In the genomic region with DNA sequence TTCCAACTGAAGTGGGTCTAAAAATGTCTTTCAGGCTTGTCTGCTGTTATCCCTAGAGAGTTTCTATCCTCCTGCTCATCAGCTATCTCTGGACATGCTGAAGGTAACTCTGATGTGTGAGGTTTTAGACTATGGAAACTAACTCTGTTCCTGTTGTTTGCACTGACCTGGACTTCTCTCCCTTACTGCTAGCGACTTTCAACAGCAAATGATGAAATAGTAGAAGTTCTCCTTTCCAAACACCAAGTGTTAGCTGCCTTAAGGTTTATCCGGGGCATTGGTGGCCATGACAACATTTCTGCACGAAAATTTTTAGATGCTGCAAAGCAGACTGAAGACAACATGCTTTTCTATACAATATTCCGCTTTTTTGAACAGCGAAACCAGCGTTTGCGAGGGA, we compare ENCODE assay signal across 17 cellular contexts. TPM values are rescaled to one million over a fixed set of nuclear protein-coding genes. Genes with fewer than 3 reads are reported as not detected.
DNase-seq lines count a peak whose midpoint lies in the region; ATAC-seq and TF ChIP-seq lines count a peak whose summit lies in the region.
"Had no signal": no experiment of that assay in that cellular context is flagged by ENCODE, and none has a peak within 500 bp of the region (broad histone marks: within the 10 kb centered on the region; RNA-seq: fewer than 3 reads in every experiment).

No MANE protein-coding gene starts in this region.

- ATAC-seq in RWPE2 (ENCODE audit: low read depth) (no peak), GM21528 (IDR thresholded peaks at IDR 0.05; ENCODE audit: low FRiP score, unreplicated experiment) (no peak), left colon (no peak)
- ATAC-seq in stimulated activated naive B cell treated with anti-CD40 and anti-IgM and Interleukin-4, amounts not matched to agents 10 μg/mL and 1 μg/mL and 100 μg/mL, for 72 hours (replicated peaks), result no peak

- no peaks in the 10 kb centered on the region for H3K9me3 Mint-ChIP-seq in activated naive CD4-positive, alpha-beta T cell treated with anti-CD3 and anti-CD28 coated beads for 36 hours
- no peaks in the 10 kb centered on the region for H3K9me3 Mint-ChIP-seq in stimulated activated naive B cell treated with anti-CD40 and anti-IgM and Interleukin-4, amounts not matched to agents 10 μg/mL and 1 μg/mL and 100 μg/mL, for 72 hours
- H3K9me3 Mint-ChIP-seq: neural crest cell had no signal

- peaks cover 11% of the 10 kb centered on the region for H3K4me1 ChIP-seq in RWPE2 (ENCODE audit: insufficient read depth, poor library complexity, severe bottlenecking)
- H3K4me1 ChIP-seq: testis had no signal

- no peaks in the 10 kb centered on the region for H3K27me3 ChIP-seq in RWPE2 (ENCODE audit: insufficient read depth, poor library complexity, severe bottlenecking)
- H3K27me3 ChIP-seq: foreskin keratinocyte, testis had no signal

- H3K9me3 ChIP-seq in RWPE2 (ENCODE audit: severe bottlenecking), result no peaks in the 10 kb centered on the region
- H3K9me3 ChIP-seq: testis had no signal

- no peak for DNase-seq in activated naive CD4-positive, alpha-beta T cell treated with anti-CD3 and anti-CD28 coated beads for 36 hours
- no peak for DNase-seq in activated naive CD4-positive, alpha-beta T cell treated with anti-CD3 and anti-CD28 coated beads, Interleukin-2, amount 50 U/mL, for 16 hours
- DNase-seq in RWPE2 (ENCODE audit: low spot score) (no peak), epithelial cell of prostate (ENCODE audit: low read depth, low spot score) (no peak), NCI-H748 treated with DMSO at 0.1 percent for 48 hours (lab: John Stamatoyannopoulos, UW) (no peak), left colon (no peak)
- DNase-seq in stimulated activated naive B cell treated with anti-CD40 and anti-IgM and Interleukin-4, amounts not matched to agents 10 μg/mL and 1 μg/mL and 100 μg/mL, for 72 hours, result no peak
- DNase-seq: caudate nucleus; effector CD8-positive, alpha-beta T cell; NCI-H2081; NCI-H82; SHP77; testis had no signal

- H3K27ac ChIP-seq in RWPE2 (ENCODE audit: poor library complexity, severe bottlenecking), result peak overlapping the region; percentile 52
- H3K27ac ChIP-seq in epithelial cell of prostate, result peak overlapping the region; percentile 65
- H3K27ac ChIP-seq: foreskin keratinocyte, testis had no signal

- no peak overlapping the region for H3K4me3 ChIP-seq in RWPE2 (ENCODE audit: severe bottlenecking)
- H3K4me3 ChIP-seq: lung, testis had no signal

- H3K4me3 Mint-ChIP-seq in activated naive CD4-positive, alpha-beta T cell treated with anti-CD3 and anti-CD28 coated beads for 36 hours, result no peak overlapping the region
- H3K4me3 Mint-ChIP-seq in stimulated activated naive B cell treated with anti-CD40 and anti-IgM and Interleukin-4, amounts not matched to agents 10 μg/mL and 1 μg/mL and 100 μg/mL, for 72 hours, result no peak overlapping the region
- H3K4me3 Mint-ChIP-seq: neural crest cell had no signal

- CTCF ChIA-PET in activated naive CD4-positive, alpha-beta T cell treated with anti-CD3 and anti-CD28 coated beads for 36 hours (lab: Charles Lee), result no interaction called here

- no peak for TF ChIP-seq CTCF in RWPE2 (IDR thresholded peaks at IDR 0.05; ENCODE audit: poor library complexity, severe bottlenecking)

- H3K27ac Mint-ChIP-seq in activated naive CD4-positive, alpha-beta T cell treated with anti-CD3 and anti-CD28 coated beads for 36 hours, result peak overlapping the region; percentile 20
- H3K27ac Mint-ChIP-seq in stimulated activated naive B cell treated with anti-CD40 and anti-IgM and Interleukin-4, amounts not matched to agents 10 μg/mL and 1 μg/mL and 100 μg/mL, for 72 hours, result peak overlapping the region; percentile 14

- no peaks in the 10 kb centered on the region for H3K27me3 Mint-ChIP-seq in activated naive CD4-positive, alpha-beta T cell treated with anti-CD3 and anti-CD28 coated beads for 36 hours (ENCODE audit: low read depth)
- H3K27me3 Mint-ChIP-seq in stimulated activated naive B cell treated with anti-CD40 and anti-IgM and Interleukin-4, amounts not matched to agents 10 μg/mL and 1 μg/mL and 100 μg/mL, for 72 hours, result no peaks in the 10 kb centered on the region

- peaks cover 92% of the 10 kb centered on the region for H3K36me3 ChIP-seq in RWPE2 (ENCODE audit: low read depth)

- intact Hi-C loops in activated naive CD4-positive, alpha-beta T cell treated with anti-CD3 and anti-CD28 coated beads for 36 hours (cut with micrococcal nuclease), result no loop called here
- intact Hi-C loops in left colon (cut with DNase I, micrococcal nuclease), result no loop called here

- H3K4me1 Mint-ChIP-seq in activated naive CD4-positive, alpha-beta T cell treated with anti-CD3 and anti-CD28 coated beads for 36 hours (ENCODE audit: low read depth), result peaks cover 16% of the 10 kb centered on the region
- peaks cover 8 to 17% of the 10 kb centered on the region in 2 donors for H3K4me1 Mint-ChIP-seq in stimulated activated naive B cell treated with anti-CD40 and anti-IgM and Interleukin-4, amounts not matched to agents 10 μg/mL and 1 μg/mL and 100 μg/mL, for 72 hours
- H3K4me1 Mint-ChIP-seq: neural crest cell had no signal

- peaks cover 24% of the 10 kb centered on the region for H3K36me3 Mint-ChIP-seq in activated naive CD4-positive, alpha-beta T cell treated with anti-CD3 and anti-CD28 coated beads for 36 hours (ENCODE audit: low read depth)
- peaks cover 35 to 64% of the 10 kb centered on the region in 2 donors for H3K36me3 Mint-ChIP-seq in stimulated activated naive B cell treated with anti-CD40 and anti-IgM and Interleukin-4, amounts not matched to agents 10 μg/mL and 1 μg/mL and 100 μg/mL, for 72 hours

RNA-seq across cellular contexts. Expression of gene RMC1, which starts 26.9 kb away (rescaled TPM):
- total RNA-seq in activated naive CD4-positive, alpha-beta T cell treated with anti-CD3 and anti-CD28 coated beads for 36 hours, result 10 to 100 TPM; 26.2 to 29.7 TPM
- 10 to 100 TPM; 28.5 to 33.5 TPM for total RNA-seq in left colon

RNA-seq across cellular contexts. Expression of gene NPC1, which starts 56.1 kb away (rescaled TPM):
- total RNA-seq in activated naive CD4-positive, alpha-beta T cell treated with anti-CD3 and anti-CD28 coated beads for 36 hours, result 10 to 100 TPM; 25.9 to 27.9 TPM
- total RNA-seq in left colon, result 10 to 100 TPM; 36.5 to 43.2 TPM
